Comparison of ENCODE assay signal across 8 cellular contexts in genomic region chrX:24014388-24015018, GRCh38. TPM values are rescaled to one million over a fixed set of nuclear protein-coding genes. Genes with fewer than 3 reads are reported as not detected.
A peak's percentile ranks its signal among the peaks of the same experiment; 100 is the strongest.
DNase-seq lines count a peak whose midpoint lies in the region; ATAC-seq lines count a peak whose summit lies in the region.

No MANE protein-coding gene starts in this region.

- peak overlapping the region; percentile 71 to 75 for H3K4me3 Mint-ChIP-seq in activated T-cell treated with anti-CD3 and anti-CD28 coated beads, Interleukin-2, amount 50 U/mL, for 72 hours

- ATAC-seq in GM18870 (IDR thresholded peaks at IDR 0.05; ENCODE audit: unreplicated experiment) (peak; percentile 66), HG02981 (IDR thresholded peaks at IDR 0.05; ENCODE audit: unreplicated experiment) (peak; percentile 66)
- peak; percentile 92 to 95 for ATAC-seq in activated T-cell treated with anti-CD3 and anti-CD28 coated beads, Interleukin-2, amount 50 U/mL, for 72 hours (replicated peaks in 1 of 2)

- H3K36me3 Mint-ChIP-seq in activated T-cell treated with anti-CD3 and anti-CD28 coated beads, Interleukin-2, amount 50 U/mL, for 72 hours (ENCODE audit: insufficient read depth in 2 of 2): peaks cover 9 to 13% of the 10 kb centered on the region in 2 donors

- H3K9me3 Mint-ChIP-seq in activated T-cell treated with anti-CD3 and anti-CD28 coated beads, Interleukin-2, amount 50 U/mL, for 72 hours: no peaks in the 10 kb centered on the region

- H3K27me3 Mint-ChIP-seq in activated T-cell treated with anti-CD3 and anti-CD28 coated beads, Interleukin-2, amount 50 U/mL, for 72 hours (ENCODE audit: low read depth): peaks cover 22% of the 10 kb centered on the region

- no peaks in the 10 kb centered on the region for H3K27me3 ChIP-seq in H7 (ENCODE audit: control insufficient read depth, insufficient read depth, low read length)

- peak overlapping the region; percentile 81 for H3K27ac Mint-ChIP-seq in activated T-cell treated with anti-CD3 and anti-CD28 coated beads, Interleukin-2, amount 50 U/mL, for 72 hours

- no peaks in the 10 kb centered on the region for H3K36me3 ChIP-seq in H7 (replicated peaks; ENCODE audit: control insufficient read depth, insufficient read depth, low read length)

- DNase-seq in activated T-cell treated with anti-CD3 and anti-CD28 coated beads, Interleukin-2, amount 50 U/mL, for 72 hours: peak; percentile 47 to 65
- DNase-seq in stimulated activated CD4-positive, alpha-beta T cell treated with anti-CD3 and anti-CD28 coated beads, Interleukin-2, amount 100 ng/mL, for 4 hours (ENCODE audit: low read depth): peak; percentile 45
- DNase-seq in occipital lobe (lab: John Stamatoyannopoulos, UW) (no peak), H7 (no peak), RKO (ENCODE audit: low spot score) (no peak), H4 (ENCODE audit: low spot score) (no peak)

- H3K4me1 Mint-ChIP-seq in activated T-cell treated with anti-CD3 and anti-CD28 coated beads, Interleukin-2, amount 50 U/mL, for 72 hours (ENCODE audit: low read depth): peaks cover 30% of the 10 kb centered on the region

- no peak overlapping the region for H3K4me3 ChIP-seq in H7 (ENCODE audit: insufficient read depth, low read depth, low read length)

RNA-seq across cellular contexts. Expression of gene KLHL15, which starts 12.5 kb away (rescaled TPM):
- total RNA-seq in activated T-cell treated with anti-CD3 and anti-CD28 coated beads, Interleukin-2, amount 50 U/mL, for 72 hours: 10 to 100 TPM; 17.9 to 19.9 TPM
- total RNA-seq in occipital lobe: 40.4 TPM
- total RNA-seq in H7 (2014; rRNA removed; shearing (Covaris generic)): 18.2 and 25.8 TPM in 2 replicates
- 4.9 and 7.8 TPM in 2 replicates for total RNA-seq in H4 (2014; rRNA removed; shearing (Covaris generic))

RNA-seq across cellular contexts. Expression of gene EIF2S3, which starts 40.3 kb away (rescaled TPM):
- total RNA-seq in activated T-cell treated with anti-CD3 and anti-CD28 coated beads, Interleukin-2, amount 50 U/mL, for 72 hours: 100 to 1,000 TPM; 320 to 443 TPM
- 313 TPM for total RNA-seq in occipital lobe
- total RNA-seq in H7 (2014; rRNA removed; shearing (Covaris generic)): 423 and 499 TPM in 2 replicates
- 280 and 328 TPM in 2 replicates for total RNA-seq in H4 (2014; rRNA removed; shearing (Covaris generic))

Comparison
In these comparisons a context has a peak if more than half of its experiments do, and no peak if none do; other contexts are left out.
1. DNase-seq: peak in activated T-cell treated with anti-CD3 and anti-CD28 coated beads, Interleukin-2, amount 50 U/mL, for 72 hours (2 of 2) and stimulated activated CD4-positive, alpha-beta T cell treated with anti-CD3 and anti-CD28 coated beads, Interleukin-2, amount 100 ng/mL, for 4 hours (single experiment); none in occipital lobe (single experiment), H7 (single experiment), RKO (single experiment) and H4 (single experiment).
2. Peak in every context shown above with its lines, with median percentiles within 50 percentile points of each other: ATAC-seq.